ENCODE assay signal across 8 cellular contexts in the genomic region with DNA sequence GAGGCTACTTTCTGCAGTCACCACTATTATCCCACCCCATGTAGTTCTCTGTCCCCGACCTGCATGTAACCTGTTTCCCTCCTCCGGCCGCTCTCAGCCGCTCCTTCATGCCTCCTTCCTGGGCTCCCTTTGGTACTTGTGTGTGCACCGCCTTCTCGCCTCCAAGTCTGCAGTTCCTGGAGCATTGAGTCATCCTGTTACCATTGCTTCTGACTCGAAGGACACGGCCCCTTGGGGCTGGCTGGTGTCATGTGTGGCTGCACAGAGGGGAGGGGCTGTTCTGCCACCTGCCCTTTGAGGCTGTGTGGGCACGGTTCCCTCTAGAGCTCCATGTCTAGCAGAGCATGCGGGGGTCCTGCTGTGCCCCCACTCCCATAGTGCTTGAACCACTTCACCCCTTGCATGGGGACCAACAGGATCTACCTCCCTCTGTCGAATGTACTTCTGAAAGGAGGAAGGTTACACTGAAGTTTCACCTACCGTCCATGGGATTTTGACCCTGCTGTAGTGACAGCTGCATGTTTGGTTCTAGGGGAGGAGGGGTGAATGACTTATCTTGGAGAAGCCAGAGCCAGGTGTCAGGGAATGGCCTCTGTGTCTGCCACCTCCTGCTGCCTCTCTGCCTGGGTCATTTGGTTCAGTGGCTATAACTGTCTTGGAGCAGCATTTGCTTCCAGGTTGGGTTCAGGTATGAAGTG. TPM values are rescaled to one million over a fixed set of nuclear protein-coding genes. Genes with fewer than 3 reads are reported as not detected.
DNase-seq lines count a peak whose midpoint lies in the region; ATAC-seq and TF ChIP-seq lines count a peak whose summit lies in the region.

No MANE protein-coding gene starts in this region.

- H3K27me3 ChIP-seq in mesenchymal stem cell (ENCODE audit: control insufficient read depth in 1 of 2, insufficient read depth in 1 of 2, low read length in 2 of 2) (no peaks in the 10 kb centered on the region), thymus (ENCODE audit: control insufficient read depth, insufficient read depth) (no peaks in the 10 kb centered on the region)

- H2AK5ac ChIP-seq in mesenchymal stem cell (ENCODE audit: low read length, severe bottlenecking) = peak overlapping the region; percentile 20

- peak overlapping the region; percentile 87 to 94 for H3K27ac Mint-ChIP-seq in activated naive CD4-positive, alpha-beta T cell treated with anti-CD3 and anti-CD28 coated beads, Interleukin-2, amount 50 U/mL, for 72 hours

- peaks cover 52% of the 10 kb centered on the region for H3K79me1 ChIP-seq in mesenchymal stem cell (replicated peaks; ENCODE audit: low read length, poor library complexity, severe bottlenecking)

- ATAC-seq in HG02759 (IDR thresholded peaks at IDR 0.05; ENCODE audit: unreplicated experiment) = peak; percentile 45
- peak; percentile 80 to 84 for ATAC-seq in activated naive CD4-positive, alpha-beta T cell treated with anti-CD3 and anti-CD28 coated beads, Interleukin-2, amount 50 U/mL, for 72 hours

- H3K18ac ChIP-seq in mesenchymal stem cell (ENCODE audit: low read depth in 1 of 2, low read length in 2 of 2) = peak overlapping the region in 1 of 2 experiments; percentile 76

- H3K14ac ChIP-seq in mesenchymal stem cell (ENCODE audit: low read length in 2 of 2) = peak overlapping the region in 1 of 2 experiments; percentile 49

- H3K36me3 ChIP-seq in mesenchymal stem cell (ENCODE audit: control insufficient read depth in 1 of 2, insufficient read depth in 2 of 2, low read depth in 1 of 2, low read length in 2 of 2) (peaks cover 0 to 4% of the 10 kb centered on the region in 2 experiments), thymus (ENCODE audit: control insufficient read depth, insufficient read depth) (no peaks in the 10 kb centered on the region)

- peaks cover 63% of the 10 kb centered on the region for H3K4me1 ChIP-seq in mesenchymal stem cell (ENCODE audit: control insufficient read depth, insufficient read depth, low read depth, low read length)
- peaks cover 49% of the 10 kb centered on the region for H3K4me1 ChIP-seq in thymus (ENCODE audit: control insufficient read depth, insufficient read depth, low read length)

- H3K27ac ChIP-seq in mesenchymal stem cell (ENCODE audit: low read length, poor library complexity, severe bottlenecking) = no peak overlapping the region
- H3K27ac ChIP-seq in thymus (ENCODE audit: low read depth) = peak overlapping the region; percentile 88

- H2AFZ ChIP-seq in mesenchymal stem cell (ENCODE audit: low read depth, low read length) = no peak overlapping the region

- 54% methylated on average over 12 of the region's 12 CpGs for WGBS in mesenchymal stem cell
- 10% methylated on average over 12 of the region's 12 CpGs for WGBS in thymus

- H4K8ac ChIP-seq in mesenchymal stem cell (ENCODE audit: low read length) = no peak overlapping the region

- H3K4me3 ChIP-seq in GM12864 (ENCODE audit: low read depth, low read length) (peak overlapping the region; percentile 35; the same call in 1 of the 2 replicates), mesenchymal stem cell (ENCODE audit: insufficient read depth in 1 of 2, low read depth in 1 of 2, low read length in 2 of 2) (peak overlapping the region in 1 of 2 experiments; percentile 35), thymus (ENCODE audit: low read length) (peak overlapping the region; percentile 58)

- H3K23ac ChIP-seq in mesenchymal stem cell (ENCODE audit: low read length in 2 of 2) = no peak overlapping the region

- H2BK120ac ChIP-seq in mesenchymal stem cell (ENCODE audit: low read depth, low read length) = no peak overlapping the region

- no peaks in the 10 kb centered on the region for H3K36me3 Mint-ChIP-seq in activated naive CD4-positive, alpha-beta T cell treated with anti-CD3 and anti-CD28 coated beads, Interleukin-2, amount 50 U/mL, for 72 hours

- no peaks in the 10 kb centered on the region for H3K9me3 Mint-ChIP-seq in activated naive CD4-positive, alpha-beta T cell treated with anti-CD3 and anti-CD28 coated beads, Interleukin-2, amount 50 U/mL, for 72 hours

- H3K4me2 ChIP-seq in mesenchymal stem cell (ENCODE audit: low read length, poor library complexity, severe bottlenecking) = no peak overlapping the region

- H3K4ac ChIP-seq in mesenchymal stem cell (ENCODE audit: low read depth in 1 of 2, low read length in 2 of 2) = peak overlapping the region in 1 of 2 experiments; percentile 24

- no peak overlapping the region for H4K91ac ChIP-seq in mesenchymal stem cell (ENCODE audit: low read length)

- no peaks in the 10 kb centered on the region for H3K9me3 ChIP-seq in mesenchymal stem cell (ENCODE audit: control insufficient read depth, low read length)
- no peaks in the 10 kb centered on the region for H3K9me3 ChIP-seq in thymus (ENCODE audit: control insufficient read depth)

- DNase-seq in GM12864 (ENCODE audit: low read depth) (peak; percentile 49), OCI-M1 (lab: John Stamatoyannopoulos, UW) (peak; percentile 55), mesenchymal stem cell (peak; percentile 60), 8988T (no peak), occipital lobe (lab: John Stamatoyannopoulos, UW) (no peak)
- DNase-seq in activated naive CD4-positive, alpha-beta T cell treated with anti-CD3 and anti-CD28 coated beads, Interleukin-2, amount 50 U/mL, for 72 hours (ENCODE audit: low spot score in 2 of 2) = peak; percentile 71 to 79

- H2BK12ac ChIP-seq in mesenchymal stem cell (ENCODE audit: low read length in 2 of 2) = peak overlapping the region in 1 of 2 experiments; percentile 61

- H2BK5ac ChIP-seq in mesenchymal stem cell (ENCODE audit: low read depth, low read length, poor library complexity, severe bottlenecking) = no peak overlapping the region

- H3K9ac ChIP-seq in mesenchymal stem cell (ENCODE audit: low read length) = peak overlapping the region; percentile 75

- no peak overlapping the region for H2BK15ac ChIP-seq in mesenchymal stem cell (ENCODE audit: low read depth, poor library complexity, severe bottlenecking)

- no peak for TF ChIP-seq CTCF in GM12864 (IDR thresholded peaks at IDR 0.05; ENCODE audit: low read depth, low read length, missing control alignments)

RNA-seq across cellular contexts. Expression of gene BCR, which starts 39.6 kb away (rescaled TPM):
- total RNA-seq in activated naive CD4-positive, alpha-beta T cell treated with anti-CD3 and anti-CD28 coated beads, Interleukin-2, amount 50 U/mL, for 72 hours = 10 to 100 TPM; 44.9 to 63.7 TPM
- 7.3 TPM for polyA plus RNA-seq in mesenchymal stem cell (2013, experiment 1 of 2)
- 7.1 TPM for polyA plus RNA-seq in mesenchymal stem cell (2013, experiment 2 of 2)
- polyA plus RNA-seq in thymus = 22.8 TPM
- 53.2 TPM for total RNA-seq in occipital lobe

Comparison
In these comparisons a context has a peak if more than half of its experiments do, and no peak if none do; other contexts are left out.
1. DNase-seq: peak in GM12864 (single experiment), OCI-M1 (single experiment), activated naive CD4-positive, alpha-beta T cell treated with anti-CD3 and anti-CD28 coated beads, Interleukin-2, amount 50 U/mL, for 72 hours (2 of 2) and mesenchymal stem cell (single experiment); none in 8988T (single experiment) and occipital lobe (single experiment).